In the genomic region with DNA sequence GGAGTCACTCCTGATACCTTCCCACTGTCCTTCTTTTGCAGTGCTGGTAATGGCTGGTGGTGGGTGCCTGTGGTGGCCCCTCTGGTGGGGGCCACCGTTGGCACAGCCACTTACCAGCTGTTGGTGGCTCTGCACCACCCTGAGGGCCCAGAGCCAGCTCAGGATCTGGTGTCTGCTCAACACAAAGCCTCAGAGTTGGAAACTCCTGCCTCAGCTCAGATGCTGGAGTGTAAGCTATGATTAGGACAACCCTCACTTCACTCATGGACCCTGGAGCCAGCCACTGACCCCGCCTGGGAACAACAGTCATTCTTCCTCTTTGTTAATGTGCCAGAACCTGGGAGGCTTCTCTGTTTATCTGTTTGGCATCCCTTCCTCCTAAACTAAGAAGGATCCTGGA, we compare ENCODE assay signal across 9 cellular contexts. TPM values are rescaled to one million over a fixed set of nuclear protein-coding genes. Genes with fewer than 3 reads are reported as not detected.
DNase-seq lines count a peak whose midpoint lies in the region; ATAC-seq, FAIRE-seq and TF ChIP-seq lines count a peak whose summit lies in the region.
"Had no signal": no experiment of that assay in that cellular context is flagged by ENCODE, and none has a peak within 500 bp of the region (broad histone marks: within the 10 kb centered on the region; RNA-seq: fewer than 3 reads in every experiment).

No MANE protein-coding gene starts in this region.

- H4K20me1 ChIP-seq in HCT116 (ENCODE audit: insufficient read depth): no peaks in the 10 kb centered on the region

- no peaks in the 10 kb centered on the region for H3K27me3 ChIP-seq in HCT116 (ENCODE audit: insufficient read depth, low read length)

- H3K36me3 ChIP-seq in HCT116 (ENCODE audit: control insufficient read depth in 1 of 2, insufficient read depth in 2 of 2, low read length in 2 of 2): no peaks in the 10 kb centered on the region

- no TSS peak for BruUV-seq in HCT116 (replicated peaks; lab: Mats Ljungman, UMichigan)

- peak in 1 of 2 experiments; percentile 1; a peak in 2 of 6 replicates for ATAC-seq in A549
- ATAC-seq in HCT116: no peak

- peak overlapping the region; percentile 88 for H2AFZ ChIP-seq in HCT116 (ENCODE audit: low read depth, low read length, poor library complexity, severe bottlenecking)

- no peak overlapping the region for H3K9ac ChIP-seq in HCT116 (ENCODE audit: low read length)

- RAD21 ChIA-PET in HCT116 (lab: Charles Lee; ENCODE audit: low non-redundant PET in 1 of 2, low total read pairs in 2 of 2, uncharacterized antibody in 2 of 2, unreplicated experiment in 2 of 2): interaction anchor here in 1 of 2 experiments (0.5 kb wide), 1 partner anchor 222 kb away, joined by 4 read pairs; no protein-coding TSS in a partner anchor

- 82% methylated on average over 2 of the region's 2 CpGs for WGBS in A549 (ENCODE audit: missing lambda C conversion rate)

- CTCF ChIA-PET in A549 (lab: Yijun Ruan, JAX) (interaction anchor here (0.6 to 13.9 kb wide), 19 partner anchors 9 to 494 kb away, joined by 3 to 268 read pairs (median 4); a partner anchor contains a TSS), HCT116 (lab: Charles Lee) (interaction anchor here (1.0 to 1.3 kb wide), 3 partner anchors 9 to 223 kb away, joined by 3 to 8 read pairs (median 5); no protein-coding TSS in a partner anchor)

- TF ChIP-seq POLR2A in A549 (IDR thresholded peaks at IDR 0.05; ENCODE audit: low read length) (no peak), HCT116 (IDR thresholded peaks at IDR 0.05; ENCODE audit: borderline replicate concordance, extremely low read depth, insufficient read depth, insufficient read length) (no peak)

- TF ChIP-seq RAD21 in A549 (conservative IDR thresholded peaks at IDR 0.05 in 1 of 2, IDR thresholded peaks at IDR 0.05 in 1 of 2) (no peak), HCT116 (IDR thresholded peaks at IDR 0.05; ENCODE audit: low read depth) (no peak)

- H3K27ac ChIP-seq in A549 (peak overlapping the region in 1 of 2 experiments; percentile 95; a peak in 2 of 6 replicates), HCT116 (ENCODE audit: low read depth, low read length) (no peak overlapping the region)

- TF ChIP-seq EP300 in A549 (IDR thresholded peaks at IDR 0.05): no peak

- H3K4me2 ChIP-seq in A549 (peak overlapping the region; percentile 91), HCT116 (ENCODE audit: low read length) (peak overlapping the region; percentile 98)

- POLR2A ChIA-PET in A549 (lab: Yijun Ruan, JAX) (interaction anchor here (2.5 kb wide), 1 partner anchor 11 kb away, joined by 11 read pairs; no protein-coding TSS in a partner anchor), HCT116 (lab: Charles Lee) (no interaction called here)

- no peak for DNase-seq in A549 (ENCODE audit: low read depth in 1 of 2, low spot score in 1 of 2)
- no peak for DNase-seq in HCT116 (ENCODE audit: low read depth, low spot score)
- no peak for DNase-seq in astrocyte of the cerebellum (ENCODE audit: low read depth)
- DNase-seq in myocyte (ENCODE audit: low read depth): peak; percentile 34
- DNase-seq in NCI-H2196 treated with DMSO at 0.1 percent for 48 hours (lab: John Stamatoyannopoulos, UW; ENCODE audit: unreplicated experiment): no peak
- no peak for DNase-seq in NCI-H526 (lab: John Stamatoyannopoulos, UW)
- DNase-seq in HK-2 (ENCODE audit: unreplicated experiment): no peak
- DNase-seq in activated gamma-delta T cell (lab: John Stamatoyannopoulos, UW): no peak

- intact Hi-C loops in HCT116 (cut with micrococcal nuclease): loop anchor here (10.0 kb wide), 1 partner anchor 221 kb away; no protein-coding TSS in a partner anchor

- no peaks in the 10 kb centered on the region for H3K79me2 ChIP-seq in HCT116 (ENCODE audit: insufficient read depth, low read length)

- H3K4me1 ChIP-seq in A549 (peaks cover 12% of the 10 kb centered on the region), HCT116 (ENCODE audit: control insufficient read depth in 1 of 2, insufficient read depth in 2 of 2, low read length in 2 of 2) (peaks cover 24 to 47% of the 10 kb centered on the region in 2 experiments)

- TF ChIP-seq CTCF in A549 (IDR thresholded peaks at IDR 0.05) (no peak), HCT116 (IDR thresholded peaks at IDR 0.05 in 2 of 3, conservative IDR thresholded peaks at IDR 0.05 in 1 of 3; ENCODE audit: borderline replicate concordance in 1 of 3, insufficient read depth in 1 of 3, low read depth in 2 of 3, low read length in 2 of 3) (no peak), astrocyte of the cerebellum (IDR thresholded peaks at IDR 0.05; ENCODE audit: low read depth, low read length, missing control alignments) (no peak)

- H3K4me3 ChIP-seq in A549 (no peak overlapping the region; the same call in 2 of the 3 replicates), HCT116 (replicated peaks in 1 of 2; ENCODE audit: low read depth in 1 of 2, low read length in 2 of 2) (peak overlapping the region; percentile 77 to 79), astrocyte of the cerebellum (ENCODE audit: low read depth, low read length) (peak overlapping the region; percentile 82)

- no peaks in the 10 kb centered on the region for H3K9me3 ChIP-seq in A549
- H3K9me3 ChIP-seq in HCT116 (ENCODE audit: control insufficient read depth in 1 of 2, insufficient read depth in 1 of 2, low read depth in 1 of 2, low read length in 2 of 2): no peaks in the 10 kb centered on the region

- FAIRE-seq in A549 (lab: Jason Lieb, UNC): no peak

- in situ Hi-C loops in astrocyte of the cerebellum (cut with HindIII; ENCODE audit: low sequenced_read_pairs): no loop called here

- no peaks in the 10 kb centered on the region for H3K9me2 ChIP-seq in HCT116 (ENCODE audit: insufficient read depth)

TF ChIP-seq in A549, 52 proteins besides CTCF, POLR2A, EP300 and RAD21 (continues in another document):
- no peak for TF ChIP-seq TP53 (CRISPR knock-in tag; IDR thresholded peaks at IDR 0.05)
- TF ChIP-seq, protein P1, sequence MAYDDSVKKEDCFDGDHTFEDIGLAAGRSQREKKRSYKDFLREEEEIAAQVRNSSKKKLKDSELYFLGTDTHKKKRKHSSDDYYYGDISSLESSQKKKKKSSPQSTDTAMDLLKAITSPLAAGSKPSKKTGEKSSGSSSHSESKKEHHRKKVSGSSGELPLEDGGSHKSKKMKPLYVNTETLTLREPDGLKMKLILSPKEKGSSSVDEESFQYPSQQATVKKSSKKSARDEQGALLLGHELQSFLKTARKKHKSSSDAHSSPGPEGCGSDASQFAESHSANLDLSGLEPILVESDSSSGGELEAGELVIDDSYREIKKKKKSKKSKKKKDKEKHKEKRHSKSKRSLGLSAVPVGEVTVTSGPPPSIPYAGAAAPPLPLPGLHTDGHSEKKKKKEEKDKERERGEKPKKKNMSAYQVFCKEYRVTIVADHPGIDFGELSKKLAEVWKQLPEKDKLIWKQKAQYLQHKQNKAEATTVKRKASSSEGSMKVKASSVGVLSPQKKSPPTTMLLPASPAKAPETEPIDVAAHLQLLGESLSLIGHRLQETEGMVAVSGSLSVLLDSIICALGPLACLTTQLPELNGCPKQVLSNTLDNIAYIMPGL (CRISPR knock-in tag; IDR thresholded peaks at IDR 0.05; ENCODE audit: borderline replicate concordance): no peak

TF ChIP-seq in HCT116, 20 proteins besides CTCF, POLR2A, EP300 and RAD21 (continues in another document):
- TF ChIP-seq, protein P2, sequence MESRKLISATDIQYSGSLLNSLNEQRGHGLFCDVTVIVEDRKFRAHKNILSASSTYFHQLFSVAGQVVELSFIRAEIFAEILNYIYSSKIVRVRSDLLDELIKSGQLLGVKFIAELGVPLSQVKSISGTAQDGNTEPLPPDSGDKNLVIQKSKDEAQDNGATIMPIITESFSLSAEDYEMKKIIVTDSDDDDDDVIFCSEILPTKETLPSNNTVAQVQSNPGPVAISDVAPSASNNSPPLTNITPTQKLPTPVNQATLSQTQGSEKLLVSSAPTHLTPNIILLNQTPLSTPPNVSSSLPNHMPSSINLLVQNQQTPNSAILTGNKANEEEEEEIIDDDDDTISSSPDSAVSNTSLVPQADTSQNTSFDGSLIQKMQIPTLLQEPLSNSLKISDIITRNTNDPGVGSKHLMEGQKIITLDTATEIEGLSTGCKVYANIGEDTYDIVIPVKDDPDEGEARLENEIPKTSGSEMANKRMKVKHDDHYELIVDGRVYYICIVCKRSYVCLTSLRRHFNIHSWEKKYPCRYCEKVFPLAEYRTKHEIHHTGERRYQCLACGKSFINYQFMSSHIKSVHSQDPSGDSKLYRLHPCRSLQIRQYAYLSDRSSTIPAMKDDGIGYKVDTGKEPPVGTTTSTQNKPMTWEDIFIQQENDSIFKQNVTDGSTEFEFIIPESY (IDR thresholded peaks at IDR 0.05; ENCODE audit: extremely low read depth, insufficient replicate concordance, low read length): no peak
- TF ChIP-seq SP1 (IDR thresholded peaks at IDR 0.05; ENCODE audit: low read depth) (no peak), JUND (IDR thresholded peaks at IDR 0.05) (no peak), SRF (IDR thresholded peaks at IDR 0.05; ENCODE audit: low read depth) (no peak)
- TF ChIP-seq, protein P3, sequence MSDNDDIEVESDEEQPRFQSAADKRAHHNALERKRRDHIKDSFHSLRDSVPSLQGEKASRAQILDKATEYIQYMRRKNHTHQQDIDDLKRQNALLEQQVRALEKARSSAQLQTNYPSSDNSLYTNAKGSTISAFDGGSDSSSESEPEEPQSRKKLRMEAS (IDR thresholded peaks at IDR 0.05): no peak

RNA-seq across cellular contexts. Expression of a gene that starts 1.1 kb away (rescaled TPM):
- polyA plus RNA-seq in A549 (2011; rRNA removed) (12.7 and 17.2 TPM in 2 replicates), A549 (2017; fragmentation: RNase III; extraction: RNeasy Plus Mini Kit Qiagen cat#74134 plus additional on column Dnase treatment) (13.2 to 17.6 TPM (median 17.5 TPM) in 3 replicates)
- polyA plus RNA-seq in A549 (2012; cell fraction: cytosol; rRNA removed): 19.2 and 28.5 TPM in 2 replicates
- 50.9 and 58.8 TPM in 2 replicates for polyA plus RNA-seq in A549 (2012; cell fraction: nucleus; rRNA removed)
- polyA minus RNA-seq in A549 (2011; rRNA and poly(A)+ RNA removed): 15.9 and 26.7 TPM in 2 replicates
- total RNA-seq in HCT116 (2021; ENCODE audit: unreplicated experiment) (22.1 TPM), myocyte (44.0 and 46.9 TPM in 2 replicates)
- polyA plus RNA-seq in HCT116 (2012): 12.6 and 12.7 TPM in 2 replicates
- 52.9 TPM for polyA plus RNA-seq in myocyte (2012)

RNA-seq across cellular contexts. Expression of a gene that starts 3.3 kb away (rescaled TPM):
- polyA plus RNA-seq in A549 (2011; rRNA removed): not detected in 2 replicates
- not detected in 2 replicates for polyA plus RNA-seq in A549 (2012; cell fraction: cytosol; rRNA removed)
- polyA plus RNA-seq in A549 (2012; cell fraction: nucleus; rRNA removed): not detected in 2 replicates
- polyA plus RNA-seq in A549 (2017; fragmentation: RNase III; extraction: RNeasy Plus Mini Kit Qiagen cat#74134 plus additional on column Dnase treatment): not detected in 3 replicates
- polyA minus RNA-seq in A549 (2011; rRNA and poly(A)+ RNA removed): not detected in 2 replicates
- not detected for total RNA-seq in HCT116 (2021; ENCODE audit: unreplicated experiment)
- 0.07 TPM in 1 of 2 replicates, not detected in the other for polyA plus RNA-seq in HCT116 (2012)
- total RNA-seq in myocyte: not detected in 2 replicates
- not detected for polyA plus RNA-seq in myocyte (2012)
- total RNA-seq: RPMI7951 had no signal

RNA-seq across cellular contexts. Expression of a gene that starts 51.8 kb away (rescaled TPM):
- polyA plus RNA-seq in A549 (2011; rRNA removed) (123 and 130 TPM in 2 replicates), A549 (2017; fragmentation: RNase III; extraction: RNeasy Plus Mini Kit Qiagen cat#74134 plus additional on column Dnase treatment) (75.2 to 83.8 TPM (median 78.4 TPM) in 3 replicates)
- 96.6 and 104 TPM in 2 replicates for polyA plus RNA-seq in A549 (2012; cell fraction: cytosol; rRNA removed)
- polyA plus RNA-seq in A549 (2012; cell fraction: nucleus; rRNA removed): 61.2 and 85.7 TPM in 2 replicates
- polyA minus RNA-seq in A549 (2011; rRNA and poly(A)+ RNA removed): 73.1 and 88.4 TPM in 2 replicates
- total RNA-seq in HCT116 (2021; ENCODE audit: unreplicated experiment) (93.6 TPM), myocyte (91.7 and 115 TPM in 2 replicates)
- polyA plus RNA-seq in HCT116 (2012): 109 and 165 TPM in 2 replicates
- polyA plus RNA-seq in myocyte (2012): 165 TPM
